In genomic region chr7:36258510-36259259, GRCh38 we compare ENCODE assay signal across 8 cellular contexts.
A peak's percentile ranks its signal among the peaks of the same experiment; 100 is the strongest.
DNase-seq lines count a peak whose midpoint lies in the region; TF ChIP-seq lines count a peak whose summit lies in the region.
"Not testable (repeated sequence)": the region's sequence is repeated elsewhere in the genome, so short reads cannot be mapped to it uniquely, and the experiment has no call there.

No MANE protein-coding gene starts in this region.

- not testable (repeated sequence) for H3K27me3 ChIP-seq in OCI-LY3 (ENCODE audit: low read depth, low read length)

- not testable (repeated sequence) for H2AFZ ChIP-seq in OCI-LY3 (ENCODE audit: low read depth, low read length)

- TF ChIP-seq CTCF in OCI-LY3 (IDR thresholded peaks at IDR 0.05; ENCODE audit: low read depth, low read length), result not testable (repeated sequence)

- DNase-seq in ACHN (peak; percentile 72), HCEC 1CT (peak; percentile 80), NCI-H2029 (lab: John Stamatoyannopoulos, UW) (peak; percentile 81), astrocyte of the hippocampus (ENCODE audit: low read depth, low spot score) (peak; percentile 91), fibroblast of peridontal ligament (ENCODE audit: extremely low read depth) (peak; percentile 78), kidney tubule cell (ENCODE audit: low spot score) (peak; percentile 85), pons (ENCODE audit: low spot score) (peak; percentile 88)

- in situ Hi-C loops in ACHN (cut with HindIII; ENCODE audit: low pct_ligation_motif_present, low pct_unique_long_range_greater_than_20kb, low sequenced_read_pairs), result not testable (repeated sequence)

- H4K20me1 ChIP-seq in OCI-LY3 (ENCODE audit: insufficient read depth, low read length), result not testable (repeated sequence)

- H3K27ac ChIP-seq in OCI-LY3 (ENCODE audit: low read length), result not testable (repeated sequence)

- H3K4me2 ChIP-seq in OCI-LY3 (ENCODE audit: low read length), result peak overlapping the region; percentile 22; the same call in 1 of the 2 replicates

- H3K79me2 ChIP-seq in OCI-LY3 (ENCODE audit: low read length), result not testable (repeated sequence)

- H3K36me3 ChIP-seq in OCI-LY3 (replicated peaks; ENCODE audit: low read depth, low read length), result not testable (repeated sequence)

- H3K9me3 ChIP-seq in OCI-LY3 (ENCODE audit: insufficient read depth, low read length), result not testable (repeated sequence)

- H3K4me3 ChIP-seq in OCI-LY3 (ENCODE audit: low read length), result not testable (repeated sequence)

- peaks cover 39% of the 10 kb centered on the region for H3K4me1 ChIP-seq in OCI-LY3 (ENCODE audit: low read length)

- H3K9ac ChIP-seq in OCI-LY3 (ENCODE audit: low read length), result not testable (repeated sequence)
